Comparison of ENCODE assay signal across 20 cellular contexts in the genomic region with DNA sequence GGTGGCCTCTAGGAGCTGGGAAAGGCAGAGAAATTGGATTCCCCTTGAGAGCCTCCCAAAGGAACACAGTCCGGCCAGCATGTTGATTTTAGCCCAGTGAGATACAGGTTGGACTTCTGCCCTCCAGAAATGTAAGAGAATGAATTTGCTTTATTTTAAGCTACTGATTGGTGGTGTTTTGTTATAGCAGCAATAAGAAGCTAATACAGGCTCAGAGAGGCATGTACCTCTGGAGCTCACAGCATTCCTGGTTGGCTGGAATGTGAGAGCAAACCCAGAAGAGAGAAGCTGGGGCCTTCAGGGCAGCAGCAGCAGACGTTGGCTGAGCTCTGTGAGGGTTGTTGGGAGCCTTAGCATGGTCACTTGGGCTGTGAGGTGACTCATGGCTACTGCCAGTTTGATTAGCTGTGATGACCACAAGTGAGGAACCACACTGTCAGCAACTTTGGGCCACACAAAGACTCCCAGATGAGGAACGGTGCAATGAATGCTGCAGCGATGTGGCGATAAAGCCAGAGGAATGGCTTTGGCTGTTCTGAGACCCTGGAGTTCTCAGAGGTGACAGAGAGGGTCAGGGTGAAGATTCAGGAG.
"Had no signal": no experiment of that assay in that cellular context is flagged by ENCODE, and none has a peak within 500 bp of the region (broad histone marks: within the 10 kb centered on the region; RNA-seq: fewer than 3 reads in every experiment).

No MANE protein-coding gene starts in this region.

- ATAC-seq: activated naive CD4-positive, alpha-beta T cell treated with anti-CD3 and anti-CD28 coated beads, Interleukin-2, amount 50 U/mL, for 72 hours; gastroesophageal sphincter; stimulated activated naive B cell treated with anti-CD40 and anti-IgM and Interleukin-4, amounts not matched to agents 10 μg/mL and 1 μg/mL and 100 μg/mL, for 72 hours had no signal

- FAIRE-seq: urothelium cell line had no signal

- H3K27ac ChIP-seq: ascending aorta, colonic mucosa, esophagus muscularis mucosa, gastroesophageal sphincter, sigmoid colon, transverse colon, WERI-Rb-1 had no signal

- H3K27me3 ChIP-seq: ascending aorta, colonic mucosa, esophagus muscularis mucosa, gastroesophageal sphincter, sigmoid colon, transverse colon had no signal

- H3K4me1 ChIP-seq: ascending aorta, colonic mucosa, sigmoid colon, transverse colon had no signal

- H3K9me3 ChIP-seq: ascending aorta, colonic mucosa, esophagus muscularis mucosa, gastroesophageal sphincter, sigmoid colon, transverse colon had no signal

- H3K36me3 ChIP-seq: ascending aorta, colonic mucosa, esophagus muscularis mucosa, gastroesophageal sphincter, sigmoid colon, transverse colon, WERI-Rb-1 had no signal

- H3K4me3 ChIP-seq: ascending aorta, colonic mucosa, esophagus muscularis mucosa, gastroesophageal sphincter, sigmoid colon, transverse colon had no signal

- DNase-seq: activated CD4-positive, CD25-positive, alpha-beta regulatory T cell treated with anti-CD3 and anti-CD28 coated beads, Interleukin-2, amount 50 U/mL, for 72 hours; activated gamma-delta T cell treated with Interleukin-2 at 50 U/mL for 16 hours; activated T-cell treated with anti-CD3 and anti-CD28 coated beads, Interleukin-2, amount 50 U/mL, for 1 hour; colonic mucosa; head of caudate nucleus; hypothalamus; nephron progenitor cell; occipital lobe; posterior cingulate gyrus; sigmoid colon; stimulated activated CD4-positive, alpha-beta T cell treated with anti-CD3 and anti-CD28 coated beads, Interleukin-2, amount 100 ng/mL, for 48 hours; stimulated activated CD8-positive, alpha-beta memory T cell treated with anti-CD3 and anti-CD28 coated beads, Interleukin-4, amount 100 ng/mL, for 48 hours; stimulated activated naive B cell treated with anti-CD40 and anti-IgM and Interleukin-4, amounts not matched to agents 10 μg/mL and 1 μg/mL and 100 μg/mL, for 72 hours; transverse colon; WERI-Rb-1 had no signal
